ENCODE assay signal across 32 cellular contexts in the genomic region with DNA sequence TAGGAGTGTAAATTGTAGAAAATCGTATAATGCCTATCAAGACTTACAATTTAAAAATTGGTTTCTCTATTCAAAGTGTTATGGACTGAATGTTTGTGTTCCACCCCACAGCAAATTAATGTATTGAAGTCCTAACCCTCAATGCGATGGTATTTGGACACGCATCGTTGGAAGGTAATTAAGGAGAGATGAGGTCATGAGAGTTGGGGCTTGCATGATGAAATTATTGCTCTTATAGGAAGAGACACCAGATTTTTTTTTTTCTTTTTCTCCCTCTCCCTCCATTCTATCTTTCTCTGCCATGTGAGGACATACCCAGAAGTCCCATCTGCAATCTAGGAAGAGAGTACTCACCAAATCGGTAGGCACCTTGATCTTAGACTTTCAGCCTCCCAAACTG.
"Had no signal": no experiment of that assay in that cellular context is flagged by ENCODE, and none has a peak within 500 bp of the region (broad histone marks: within the 10 kb centered on the region; RNA-seq: fewer than 3 reads in every experiment).

No MANE protein-coding gene starts in this region.

- H3K27ac ChIP-seq: adrenal gland, body of pancreas, epithelial cell of prostate, esophagus squamous epithelium, gastroesophageal sphincter, WERI-Rb-1 had no signal

- DNase-seq: activated B cell treated with CpG ODN at 0.5 μM for 24 hours; activated CD4-positive, alpha-beta memory T cell treated with anti-CD3 and anti-CD28 coated beads for 36 hours; activated CD4-positive, alpha-beta T cell treated with anti-CD3 and anti-CD28 coated beads for 48 hours; activated CD8-positive, alpha-beta memory T cell treated with anti-CD3 and anti-CD28 coated beads, Interleukin-2, amount 10 ng/mL, durations not matched to agents 7 days and 5 days; activated CD8-positive, alpha-beta memory T cell treated with anti-CD3 and anti-CD28 coated beads, Interleukin-2, amount 50 U/mL, for 4 hours; activated CD8-positive, alpha-beta T cell treated with anti-CD3 and anti-CD28 coated beads, Interleukin-2, amount 10 ng/mL, durations not matched to agents 7 days and 5 days; activated effector memory CD4-positive, alpha-beta T cell treated with anti-CD3 and anti-CD28 coated beads, Interleukin-2, amount 50 U/mL, for 16 hours; activated naive CD4-positive, alpha-beta T cell treated with anti-CD3 and anti-CD28 coated beads for 36 hours; activated naive CD8-positive, alpha-beta T cell treated with anti-CD3 and anti-CD28 coated beads for 36 hours; activated naive CD8-positive, alpha-beta T cell treated with anti-CD3 and anti-CD28 coated beads, Interleukin-2, amount 50 U/mL, for 24 hours; activated T-cell treated with anti-CD3 and anti-CD28 coated beads, Interleukin-2, amount 50 U/mL, for 1 hour; activated T-cell treated with anti-CD3 and anti-CD28 coated beads, Interleukin-2, amount 50 U/mL, for 48 hours; adrenal gland; amygdala; aorta; body of pancreas; caudate nucleus; cortex of kidney; dermis blood vessel endothelial cell; effector CD8-positive, alpha-beta T cell; esophagus squamous epithelium; foreskin melanocyte; head of caudate nucleus; hippocampal formation; T1000; WERI-Rb-1 had no signal

- ATAC-seq: activated CD4-positive, CD25-positive, alpha-beta regulatory T cell treated with anti-CD3 and anti-CD28 coated beads, Interleukin-2, amount 50 U/mL, for 24 hours; activated CD8-positive, alpha-beta memory T cell treated with anti-CD3 and anti-CD28 coated beads, Interleukin-2, amount 10 ng/mL, durations not matched to agents 7 days and 5 days; activated CD8-positive, alpha-beta T cell treated with anti-CD3 and anti-CD28 coated beads, Interleukin-2, amount 10 ng/mL, durations not matched to agents 7 days and 5 days; activated naive CD8-positive, alpha-beta T cell treated with anti-CD3 and anti-CD28 coated beads, Interleukin-2, amount 50 U/mL, for 24 hours; body of pancreas; gastroesophageal sphincter had no signal

- H3K36me3 ChIP-seq: adrenal gland, esophagus squamous epithelium, gastroesophageal sphincter, WERI-Rb-1 had no signal

- H3K4me3 ChIP-seq: adrenal gland, body of pancreas, esophagus squamous epithelium, gastroesophageal sphincter had no signal

- H3K27me3 ChIP-seq: adrenal gland, body of pancreas, esophagus squamous epithelium, gastroesophageal sphincter had no signal

- H3K9me3 ChIP-seq: adrenal gland, body of pancreas, esophagus squamous epithelium, gastroesophageal sphincter had no signal

- FAIRE-seq: colon, endometrium, endothelial cell of umbilical vein had no signal

- H3K4me1 ChIP-seq: adrenal gland, body of pancreas, gastroesophageal sphincter had no signal
